ENCODE assay signal across 1 cellular context in the genomic region with DNA sequence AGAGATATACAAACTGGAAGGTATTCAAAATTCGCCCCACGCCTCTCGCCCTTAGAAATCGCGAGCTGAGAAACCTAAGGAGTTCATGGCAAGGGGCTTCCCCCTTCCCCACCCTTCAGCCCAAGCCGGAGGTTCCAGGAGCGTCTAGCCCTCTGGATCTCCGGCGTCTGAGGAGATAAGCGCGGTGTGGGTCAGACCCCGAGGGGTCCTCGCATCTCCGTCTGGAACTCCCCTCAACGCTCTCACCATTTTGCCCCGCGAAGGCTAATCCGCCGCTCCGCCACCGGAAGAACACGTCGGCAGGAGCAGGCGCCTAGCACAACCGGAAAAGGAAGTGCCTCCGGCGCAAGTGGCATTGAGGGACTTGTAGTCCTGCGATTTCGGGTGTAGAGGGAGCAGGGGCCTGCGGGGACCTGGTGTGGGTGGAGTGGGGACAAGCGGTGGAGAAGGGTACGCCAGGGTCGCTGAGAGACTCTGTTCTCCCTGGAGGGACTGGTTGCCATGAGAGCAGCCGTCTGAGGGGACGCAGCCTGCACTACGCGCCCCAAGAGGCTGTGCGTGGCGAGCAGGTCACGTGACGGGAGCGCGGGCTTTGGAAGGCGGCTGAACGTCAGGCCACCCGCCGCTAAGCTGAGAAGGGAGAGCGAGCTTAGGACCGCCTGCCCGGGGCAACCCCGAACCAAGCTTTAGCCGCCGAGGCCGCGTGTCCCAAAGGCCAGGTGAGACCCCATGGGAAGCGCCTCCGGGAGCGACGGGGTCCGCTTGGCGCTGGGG.
A peak's percentile ranks its signal among the peaks of the same experiment; 100 is the strongest.
TF ChIP-seq lines count a peak whose summit lies in the region.

A gene with protein sequence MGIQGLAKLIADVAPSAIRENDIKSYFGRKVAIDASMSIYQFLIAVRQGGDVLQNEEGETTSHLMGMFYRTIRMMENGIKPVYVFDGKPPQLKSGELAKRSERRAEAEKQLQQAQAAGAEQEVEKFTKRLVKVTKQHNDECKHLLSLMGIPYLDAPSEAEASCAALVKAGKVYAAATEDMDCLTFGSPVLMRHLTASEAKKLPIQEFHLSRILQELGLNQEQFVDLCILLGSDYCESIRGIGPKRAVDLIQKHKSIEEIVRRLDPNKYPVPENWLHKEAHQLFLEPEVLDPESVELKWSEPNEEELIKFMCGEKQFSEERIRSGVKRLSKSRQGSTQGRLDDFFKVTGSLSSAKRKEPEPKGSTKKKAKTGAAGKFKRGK (plus strand): TSS at position 602 of the 774 bp plus-strand sequence. CDS start 2,451 bp downstream, outside the sequence.
Gene TMEM258 (minus strand): TSS at position 290 of the 774 bp plus-strand sequence. CDS start 41 bp downstream, at position 249.

TF ChIP-seq in GM12878, 131 proteins besides CTCF, POLR2A, EP300 and RAD21 (continued from another document):
- TF ChIP-seq EED (IDR thresholded peaks at IDR 0.05; ENCODE audit: low read depth) = no peak; the same call in 1 of the 2 replicates
- TF ChIP-seq ETV6 (conservative IDR thresholded peaks at IDR 0.05 in 1 of 2, IDR thresholded peaks at IDR 0.05 in 1 of 2; ENCODE audit: borderline replicate concordance in 1 of 2, low read depth in 1 of 2) = no peak
- peak; percentile 81; the same call in 1 of the 2 replicates for TF ChIP-seq CBFB (IDR thresholded peaks at IDR 0.05; ENCODE audit: low read depth)
- peak; percentile 99 for TF ChIP-seq ZBTB40 (IDR thresholded peaks at IDR 0.05; ENCODE audit: borderline replicate concordance)
- peak; percentile 92 for TF ChIP-seq RELB (IDR thresholded peaks at IDR 0.05; ENCODE audit: low read depth)
- peak; percentile 76 for TF ChIP-seq CREB1 (IDR thresholded peaks at IDR 0.05; ENCODE audit: low read depth)
- TF ChIP-seq CHD4 (IDR thresholded peaks at IDR 0.05) = no peak
- TF ChIP-seq MYC (IDR thresholded peaks at IDR 0.05; ENCODE audit: insufficient read depth, insufficient read length, insufficient replicate concordance, low read length, severe bottlenecking) = no peak
- TF ChIP-seq IKZF1 (conservative IDR thresholded peaks at IDR 0.05) = peak; percentile 99
- no peak for TF ChIP-seq NFYA (IDR thresholded peaks at IDR 0.05; ENCODE audit: borderline replicate concordance, low read depth, low read length)
- TF ChIP-seq TCF3 (IDR thresholded peaks at IDR 0.05; ENCODE audit: borderline replicate concordance, insufficient read depth, low read depth, low read length) = 0 out of 2 replicates have a peak, but pooled peaks have one; percentile 47
- peak; percentile 93 for TF ChIP-seq E2F4 (IDR thresholded peaks at IDR 0.05; ENCODE audit: low read depth, low read length)
- TF ChIP-seq ASH2L (IDR thresholded peaks at IDR 0.05; ENCODE audit: borderline replicate concordance, low read depth) = no peak
- TF ChIP-seq ZNF384 (IDR thresholded peaks at IDR 0.05; ENCODE audit: borderline replicate concordance, low read depth, low read length) = no peak
- no peak for TF ChIP-seq JUND (IDR thresholded peaks at IDR 0.05; ENCODE audit: low read depth, low read length)
- TF ChIP-seq ZNF592 (IDR thresholded peaks at IDR 0.05) = no peak
- peak; percentile 20; the same call in 1 of the 2 replicates for TF ChIP-seq BACH1 (IDR thresholded peaks at IDR 0.05; ENCODE audit: borderline replicate concordance)
- TF ChIP-seq SMARCA5 (IDR thresholded peaks at IDR 0.05) = peak; percentile 81
- TF ChIP-seq, protein P1, sequence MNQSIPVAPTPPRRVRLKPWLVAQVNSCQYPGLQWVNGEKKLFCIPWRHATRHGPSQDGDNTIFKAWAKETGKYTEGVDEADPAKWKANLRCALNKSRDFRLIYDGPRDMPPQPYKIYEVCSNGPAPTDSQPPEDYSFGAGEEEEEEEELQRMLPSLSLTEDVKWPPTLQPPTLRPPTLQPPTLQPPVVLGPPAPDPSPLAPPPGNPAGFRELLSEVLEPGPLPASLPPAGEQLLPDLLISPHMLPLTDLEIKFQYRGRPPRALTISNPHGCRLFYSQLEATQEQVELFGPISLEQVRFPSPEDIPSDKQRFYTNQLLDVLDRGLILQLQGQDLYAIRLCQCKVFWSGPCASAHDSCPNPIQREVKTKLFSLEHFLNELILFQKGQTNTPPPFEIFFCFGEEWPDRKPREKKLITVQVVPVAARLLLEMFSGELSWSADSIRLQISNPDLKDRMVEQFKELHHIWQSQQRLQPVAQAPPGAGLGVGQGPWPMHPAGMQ (IDR thresholded peaks at IDR 0.05; ENCODE audit: borderline replicate concordance) = no peak
- no peak; the same call in 1 of the 2 replicates for TF ChIP-seq ZNF207 (IDR thresholded peaks at IDR 0.05; ENCODE audit: borderline replicate concordance)
- TF ChIP-seq KDM1A (IDR thresholded peaks at IDR 0.05; ENCODE audit: borderline replicate concordance) = no peak
- no peak for TF ChIP-seq NFIC (IDR thresholded peaks at IDR 0.05; ENCODE audit: low read depth, low read length)
- no peak for TF ChIP-seq ZBED1 (IDR thresholded peaks at IDR 0.05; ENCODE audit: borderline replicate concordance)
- TF ChIP-seq ZNF217 (IDR thresholded peaks at IDR 0.05) = no peak
- peak; percentile 51; the same call in 1 of the 2 replicates for TF ChIP-seq ATF7 (IDR thresholded peaks at IDR 0.05; ENCODE audit: low read depth)
- TF ChIP-seq, protein P2, sequence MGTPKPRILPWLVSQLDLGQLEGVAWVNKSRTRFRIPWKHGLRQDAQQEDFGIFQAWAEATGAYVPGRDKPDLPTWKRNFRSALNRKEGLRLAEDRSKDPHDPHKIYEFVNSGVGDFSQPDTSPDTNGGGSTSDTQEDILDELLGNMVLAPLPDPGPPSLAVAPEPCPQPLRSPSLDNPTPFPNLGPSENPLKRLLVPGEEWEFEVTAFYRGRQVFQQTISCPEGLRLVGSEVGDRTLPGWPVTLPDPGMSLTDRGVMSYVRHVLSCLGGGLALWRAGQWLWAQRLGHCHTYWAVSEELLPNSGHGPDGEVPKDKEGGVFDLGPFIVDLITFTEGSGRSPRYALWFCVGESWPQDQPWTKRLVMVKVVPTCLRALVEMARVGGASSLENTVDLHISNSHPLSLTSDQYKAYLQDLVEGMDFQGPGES (IDR thresholded peaks at IDR 0.05) = peak; percentile 52; the same call in 1 of the 2 replicates
- no peak for TF ChIP-seq ZSCAN29 (IDR thresholded peaks at IDR 0.05)
- TF ChIP-seq FOXM1 (IDR thresholded peaks at IDR 0.05; ENCODE audit: low read depth, low read length) = no peak
- TF ChIP-seq NRF1 (conservative IDR thresholded peaks at IDR 0.05; ENCODE audit: low read depth, low read length) = peak; percentile 38
- peak; percentile 93 for TF ChIP-seq STAT1 (conservative IDR thresholded peaks at IDR 0.05)
TF ChIP-seq in GM12878: peak in this region for 63.
